In the genomic region with DNA sequence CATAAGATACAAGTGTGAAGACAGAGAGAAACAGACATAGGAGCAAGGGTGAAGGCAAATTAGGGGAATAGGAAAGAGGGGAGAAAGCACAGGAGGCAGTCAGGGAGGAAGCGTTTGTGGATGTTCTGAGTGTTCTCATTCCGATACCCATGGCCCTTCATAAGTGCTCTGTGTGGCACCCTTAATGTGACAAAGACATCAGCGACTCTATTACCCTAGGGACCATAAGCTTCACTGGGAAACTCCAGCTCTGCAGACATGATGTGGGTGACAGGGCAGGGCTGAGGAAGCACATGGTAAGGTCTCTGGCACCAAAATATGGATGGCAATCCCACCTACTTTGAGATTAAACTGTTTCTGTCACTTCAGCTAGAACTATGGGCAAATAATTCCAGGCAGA, we compare ENCODE assay signal across 23 cellular contexts. TPM values are rescaled to one million over a fixed set of nuclear protein-coding genes. Genes with fewer than 3 reads are reported as not detected.
A peak's percentile ranks its signal among the peaks of the same experiment; 100 is the strongest.
DNase-seq lines count a peak whose midpoint lies in the region; ATAC-seq, FAIRE-seq and TF ChIP-seq lines count a peak whose summit lies in the region.
"Had no signal": no experiment of that assay in that cellular context is flagged by ENCODE, and none has a peak within 500 bp of the region (broad histone marks: within the 10 kb centered on the region; RNA-seq: fewer than 3 reads in every experiment).

No MANE protein-coding gene starts in this region.

- no peak for TF ChIP-seq CTCF in D721Med (IDR thresholded peaks at IDR 0.05; ENCODE audit: insufficient read depth, missing control alignments)

- H3K4me3 ChIP-seq in Karpas-422 (ENCODE audit: low read length) (no peak overlapping the region), MG63 (no peak overlapping the region)
- H3K4me3 ChIP-seq: Peyer's patch, SK-N-MC had no signal

- H3K27me3 Mint-ChIP-seq in stimulated activated memory B cell treated with anti-CD40 and anti-IgM and Interleukin-4, amounts not matched to agents 10 μg/mL and 1 μg/mL and 100 μg/mL, for 72 hours, result peaks cover 18% of the 10 kb centered on the region

- no peaks in the 10 kb centered on the region for H3K79me2 ChIP-seq in Karpas-422 (ENCODE audit: low read length)

- peaks cover 15% of the 10 kb centered on the region for H3K4me1 Mint-ChIP-seq in stimulated activated memory B cell treated with anti-CD40 and anti-IgM and Interleukin-4, amounts not matched to agents 10 μg/mL and 1 μg/mL and 100 μg/mL, for 72 hours

- H3K27ac ChIP-seq in Karpas-422 (ENCODE audit: low read length), result no peak overlapping the region
- H3K27ac ChIP-seq: Peyer's patch, SK-N-MC had no signal

- no peaks in the 10 kb centered on the region for H3K36me3 Mint-ChIP-seq in stimulated activated memory B cell treated with anti-CD40 and anti-IgM and Interleukin-4, amounts not matched to agents 10 μg/mL and 1 μg/mL and 100 μg/mL, for 72 hours
- H3K36me3 Mint-ChIP-seq: IgD-negative memory B cell had no signal

- no peaks in the 10 kb centered on the region for H4K20me1 ChIP-seq in Karpas-422 (ENCODE audit: insufficient read depth, low read depth, low read length)

- H3K9me2 ChIP-seq in Karpas-422 (replicated peaks; ENCODE audit: insufficient read depth, low read length), result no peaks in the 10 kb centered on the region

- no peaks in the 10 kb centered on the region for H3K9me3 Mint-ChIP-seq in stimulated activated memory B cell treated with anti-CD40 and anti-IgM and Interleukin-4, amounts not matched to agents 10 μg/mL and 1 μg/mL and 100 μg/mL, for 72 hours

- H3K4me1 ChIP-seq in Karpas-422 (ENCODE audit: low read length), result peaks cover 66% of the 10 kb centered on the region
- H3K4me1 ChIP-seq: Peyer's patch had no signal

- H3K9me3 ChIP-seq in Karpas-422 (ENCODE audit: low read length) (no peaks in the 10 kb centered on the region), MG63 (no peaks in the 10 kb centered on the region)
- H3K9me3 ChIP-seq: Peyer's patch had no signal

- peak overlapping the region; percentile 21 for H3K4me2 ChIP-seq in Karpas-422 (ENCODE audit: low read depth, low read length, poor library complexity, severe bottlenecking)

- FAIRE-seq in D721Med (lab: Jason Lieb, UNC), result no peak
- FAIRE-seq: GM18507, HTR-8/SVneo had no signal

- H3K36me3 ChIP-seq in Karpas-422 (ENCODE audit: insufficient read depth, low read length), result no peaks in the 10 kb centered on the region
- no peaks in the 10 kb centered on the region for H3K36me3 ChIP-seq in MG63
- H3K36me3 ChIP-seq: Peyer's patch had no signal

- H3K27me3 ChIP-seq in Karpas-422 (ENCODE audit: low read length) (no peaks in the 10 kb centered on the region), MG63 (no peaks in the 10 kb centered on the region; the same call in 1 of the 2 replicates)
- H3K27me3 ChIP-seq: Peyer's patch had no signal

- H3K4me3 Mint-ChIP-seq in stimulated activated memory B cell treated with anti-CD40 and anti-IgM and Interleukin-4, amounts not matched to agents 10 μg/mL and 1 μg/mL and 100 μg/mL, for 72 hours, result no peak overlapping the region
- H3K4me3 Mint-ChIP-seq: IgD-negative memory B cell had no signal

- H2AFZ ChIP-seq in Karpas-422 (ENCODE audit: low read length), result peak overlapping the region; percentile 59; the same call in 1 of the 2 replicates

- H3K9ac ChIP-seq in Karpas-422 (ENCODE audit: low read length), result no peak overlapping the region

- ATAC-seq in GM18502 (IDR thresholded peaks at IDR 0.05; ENCODE audit: poor library complexity, unreplicated experiment), result peak; percentile 46
- ATAC-seq in GM21786 (IDR thresholded peaks at IDR 0.05; ENCODE audit: unreplicated experiment), result peak; percentile 67
- peak; percentile 78 for ATAC-seq in stimulated activated memory B cell treated with anti-CD40 and anti-IgM and Interleukin-4, amounts not matched to agents 10 μg/mL and 1 μg/mL and 100 μg/mL, for 72 hours
- ATAC-seq: HCT116 had no signal

- DNase-seq in Karpas-422 (peak; percentile 50), glomerular visceral epithelial cell (ENCODE audit: extremely low spot score) (no peak), MG63 (no peak), hypothalamus (lab: John Stamatoyannopoulos, UW) (no peak), D721Med (ENCODE audit: insufficient read length, low spot score) (no peak)
- DNase-seq: DMS 273 treated with DMSO at 0.1 percent for 48 hours, GDM1, GOT3, Kasumi-1, NCI-H1105, NCI-H2081 treated with DMSO at 0.1 percent for 48 hours, NCI-H446 treated with DMSO at 0.1 percent for 48 hours, Peyer's patch, Right ventricle myocardium superior had no signal

- H3K27ac Mint-ChIP-seq in stimulated activated memory B cell treated with anti-CD40 and anti-IgM and Interleukin-4, amounts not matched to agents 10 μg/mL and 1 μg/mL and 100 μg/mL, for 72 hours, result peak overlapping the region; percentile 3
- H3K27ac Mint-ChIP-seq: IgD-negative memory B cell had no signal

RNA-seq across cellular contexts. Expression of gene F13A1, which starts 33.0 kb away (rescaled TPM):
- 0.78 and 3.2 TPM in 2 replicates for total RNA-seq in Karpas-422 (2014; rRNA removed; shearing (Covaris generic); ENCODE audit: low replicate concordance)
- not detected in 2 replicates for total RNA-seq in MG63 (2014; rRNA removed; shearing (Covaris generic); ENCODE audit: low replicate concordance)
- total RNA-seq: T-helper 2 cell treated with Interferon-gamma antibody and Interleukin-4, amounts not matched to agents 100 ng/mL and 5 ng/mL, for 36 hours had no signal
